Comparison of ENCODE assay signal across 23 cellular contexts in the genomic region with DNA sequence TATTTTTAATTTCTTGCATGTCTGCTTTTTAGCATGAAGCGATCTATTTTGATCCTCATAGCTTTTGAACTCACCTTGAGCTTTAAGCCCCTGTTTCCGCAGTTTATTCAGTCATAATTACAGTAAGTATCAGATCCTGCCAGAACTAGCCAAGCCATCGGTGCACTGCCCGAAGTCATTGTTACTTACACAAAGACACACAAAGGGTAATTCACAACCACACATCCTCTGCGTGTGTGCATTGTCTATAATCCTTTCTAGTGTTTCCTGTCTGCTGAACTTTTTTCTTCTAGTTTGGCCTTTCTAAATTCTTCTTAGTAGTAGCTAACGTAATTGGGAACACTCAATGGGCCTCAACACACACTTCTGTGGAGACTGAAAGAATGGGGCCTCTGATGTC.
A peak's percentile ranks its signal among the peaks of the same experiment; 100 is the strongest.
DNase-seq lines count a peak whose midpoint lies in the region; ATAC-seq, FAIRE-seq and TF ChIP-seq lines count a peak whose summit lies in the region.
"Had no signal": no experiment of that assay in that cellular context is flagged by ENCODE, and none has a peak within 500 bp of the region (broad histone marks: within the 10 kb centered on the region; RNA-seq: fewer than 3 reads in every experiment).

No MANE protein-coding gene starts in this region.

- H3K9me3 Mint-ChIP-seq in naive thymus-derived CD8-positive, alpha-beta T cell, result no peaks in the 10 kb centered on the region
- H3K9me3 Mint-ChIP-seq in progenitor cell of endocrine pancreas (ENCODE audit: low read depth), result no peaks in the 10 kb centered on the region
- H3K9me3 Mint-ChIP-seq: CD4-positive, CD25-positive, alpha-beta regulatory T cell had no signal

- no peak for FAIRE-seq in HepG2 (lab: Jason Lieb, UNC)
- FAIRE-seq in kidney (lab: Jason Lieb, UNC), result no peak
- FAIRE-seq: GM12878, H54 had no signal

- in situ Hi-C loops in HepG2 (cut with HindIII; ENCODE audit: extremely low pct_ligation_motif_present, low pct_unique_long_range_greater_than_20kb), result no loop called here

- no peaks in the 10 kb centered on the region for H3K9me3 ChIP-seq in liver (ENCODE audit: control insufficient read depth in 4 of 4, low read length in 3 of 4)
- H3K9me3 ChIP-seq in HepG2 (ENCODE audit: low read length), result no peaks in the 10 kb centered on the region
- H3K9me3 ChIP-seq in kidney (ENCODE audit: control insufficient read depth in 1 of 2, low read length in 2 of 2), result no peaks in the 10 kb centered on the region
- H3K9me3 ChIP-seq: Caco-2 had no signal

- no peak for TF ChIP-seq CTCF in liver (IDR thresholded peaks at IDR 0.05; ENCODE audit: low read depth, low read length, missing input control)
- no peak for TF ChIP-seq CTCF in HepG2 (CRISPR knock-in tag; IDR thresholded peaks at IDR 0.05)
- TF ChIP-seq CTCF in progenitor cell of endocrine pancreas (IDR thresholded peaks at IDR 0.05; ENCODE audit: unreplicated experiment), result no peak
- no peak for TF ChIP-seq CTCF in kidney (IDR thresholded peaks at IDR 0.05; ENCODE audit: borderline replicate concordance, extremely low read depth, insufficient read depth)

- TF ChIP-seq POLR2A in HepG2 (IDR thresholded peaks at IDR 0.05; ENCODE audit: insufficient read depth in 1 of 2, low read depth in 2 of 2, low read length in 2 of 2), result no peak

- H3K27ac ChIP-seq in liver (ENCODE audit: low read depth in 1 of 2, low read length in 2 of 2), result no peak overlapping the region
- H3K27ac ChIP-seq in HepG2 (ENCODE audit: extremely low read length, insufficient read depth, low read length), result no peak overlapping the region
- H3K27ac ChIP-seq in kidney (ENCODE audit: low read depth in 2 of 2, low read length in 2 of 2), result no peak overlapping the region
- H3K27ac ChIP-seq: HL-60, RWPE1 had no signal

- TF ChIP-seq RAD21 in liver (IDR thresholded peaks at IDR 0.05), result no peak
- TF ChIP-seq RAD21 in HepG2 (CRISPR knock-in tag; IDR thresholded peaks at IDR 0.05), result no peak

- peak overlapping the region in 6 of 10 donors; percentile 10 to 75 (median 66) for H3K27ac Mint-ChIP-seq in naive thymus-derived CD8-positive, alpha-beta T cell
- H3K27ac Mint-ChIP-seq in progenitor cell of endocrine pancreas, result no peak overlapping the region

- ATAC-seq in HepG2 (no peak), HG02571 (IDR thresholded peaks at IDR 0.05; ENCODE audit: unreplicated experiment) (no peak)
- no peak for ATAC-seq in naive thymus-derived CD8-positive, alpha-beta T cell
- ATAC-seq: GM12878 had no signal

- H3K4me3 Mint-ChIP-seq in naive thymus-derived CD8-positive, alpha-beta T cell, result peak overlapping the region in 1 of 10 donors; percentile 12
- no peak overlapping the region for H3K4me3 Mint-ChIP-seq in progenitor cell of endocrine pancreas (ENCODE audit: low read depth)
- H3K4me3 Mint-ChIP-seq: CD4-positive, CD25-positive, alpha-beta regulatory T cell had no signal

- 81% methylated on average over 6 of the region's 6 CpGs for WGBS in liver
- WGBS in HepG2 (ENCODE audit: low lambda C conversion rate), result 40% methylated on average over 6 of the region's 6 CpGs

- no peaks in the 10 kb centered on the region for H3K79me2 ChIP-seq in HepG2 (ENCODE audit: insufficient read depth, low read length)

- H4K20me1 ChIP-seq in HepG2 (ENCODE audit: insufficient read depth, low read length), result no peaks in the 10 kb centered on the region

- CTCF ChIA-PET in HepG2 (lab: Yijun Ruan, JAX; ENCODE audit: low intra/inter-chr PET ratio, low total read pairs), result no interaction called here

- H3K36me3 Mint-ChIP-seq in naive thymus-derived CD8-positive, alpha-beta T cell, result peaks cover 0 to 56% (median 15%) of the 10 kb centered on the region in 3 donors
- H3K36me3 Mint-ChIP-seq in progenitor cell of endocrine pancreas (ENCODE audit: insufficient read depth), result no peaks in the 10 kb centered on the region

- H3K4me2 ChIP-seq in HepG2 (ENCODE audit: low read depth, low read length), result no peak overlapping the region

- H3K4me1 Mint-ChIP-seq in naive thymus-derived CD8-positive, alpha-beta T cell, result peaks cover 23 to 75% (median 55%) of the 10 kb centered on the region in 4 donors
- H3K4me1 Mint-ChIP-seq in progenitor cell of endocrine pancreas (ENCODE audit: low read depth), result no peaks in the 10 kb centered on the region

- H3K27me3 ChIP-seq in liver (ENCODE audit: control insufficient read depth in 4 of 4, insufficient read depth in 4 of 4, low read length in 3 of 4), result no peaks in the 10 kb centered on the region
- no peaks in the 10 kb centered on the region; a peak in 1 of 5 replicates for H3K27me3 ChIP-seq in HepG2 (ENCODE audit: control insufficient read depth in 1 of 2, insufficient read depth in 2 of 2, low read length in 2 of 2)

- intact Hi-C loops in HepG2 (cut with micrococcal nuclease; ENCODE audit: unreplicated experiment) (no loop called here), kidney (cut with DNase I) (no loop called here)

- no peak overlapping the region for H3K4me3 ChIP-seq in liver (ENCODE audit: low read depth in 1 of 3, low read length in 3 of 3)
- H3K4me3 ChIP-seq in HepG2 (replicated peaks in 1 of 3; ENCODE audit: insufficient read depth in 1 of 3, low read depth in 2 of 3, low read length in 3 of 3), result no peak overlapping the region
- no peak overlapping the region for H3K4me3 ChIP-seq in kidney (ENCODE audit: low read length in 2 of 2)
- H3K4me3 ChIP-seq: GM12878 had no signal

- no peak for DNase-seq in HepG2 (ENCODE audit: low spot score)
- peak; percentile 76 for DNase-seq in dermis blood vessel endothelial cell
- DNase-seq in naive thymus-derived CD8-positive, alpha-beta T cell, result no peak
- no peak for DNase-seq in progenitor cell of endocrine pancreas (ENCODE audit: low spot score, unreplicated experiment)
- no peak for DNase-seq in kidney
- DNase-seq: Caco-2; CD4-positive, CD25-positive, alpha-beta regulatory T cell; DMS 273 treated with DMSO at 0.1 percent for 48 hours; DMS79 treated with DMSO at 0.1 percent for 48 hours; KG1; NCI-H1092; NCI-H1436; NCI-H187 treated with DMSO at 0.1 percent for 48 hours; NCI-H2227 treated with DMSO at 0.1 percent for 48 hours; NCI-H510A; NK-92 treated with Interleukin-12 subunit alpha and Interleukin-12 subunit beta, amount 100 ng/mL, for 24 hours; SIG-M5 had no signal

- H3K27me3 Mint-ChIP-seq in naive thymus-derived CD8-positive, alpha-beta T cell, result no peaks in the 10 kb centered on the region
- H3K27me3 Mint-ChIP-seq in progenitor cell of endocrine pancreas, result no peaks in the 10 kb centered on the region
- H3K27me3 Mint-ChIP-seq: CD4-positive, CD25-positive, alpha-beta regulatory T cell had no signal

- no peak overlapping the region for H2AFZ ChIP-seq in HepG2 (ENCODE audit: low read length)

- H3K4me1 ChIP-seq in liver (ENCODE audit: control insufficient read depth in 4 of 4, insufficient read depth in 4 of 4, low read length in 3 of 4), result no peaks in the 10 kb centered on the region
- no peaks in the 10 kb centered on the region for H3K4me1 ChIP-seq in HepG2 (ENCODE audit: insufficient read depth, low read length)
- H3K4me1 ChIP-seq in kidney (ENCODE audit: control insufficient read depth in 1 of 2, insufficient read depth in 1 of 2, low read depth in 1 of 2, low read length in 2 of 2), result no peaks in the 10 kb centered on the region
- H3K4me1 ChIP-seq: Caco-2 had no signal

- no peak overlapping the region for H3K9ac ChIP-seq in liver (ENCODE audit: low read depth in 1 of 2, low read length in 2 of 2)
- no peak overlapping the region for H3K9ac ChIP-seq in HepG2 (ENCODE audit: insufficient read depth, low read depth, low read length)
- no peak overlapping the region for H3K9ac ChIP-seq in kidney (ENCODE audit: low read length in 2 of 2)

- H3K36me3 ChIP-seq in liver (ENCODE audit: control insufficient read depth in 4 of 4, insufficient read depth in 3 of 4, low read depth in 1 of 4, low read length in 3 of 4), result no peaks in the 10 kb centered on the region
- H3K36me3 ChIP-seq in HepG2 (replicated peaks in 1 of 2; ENCODE audit: control insufficient read depth in 1 of 2, insufficient read depth in 2 of 2, low read length in 2 of 2), result no peaks in the 10 kb centered on the region
- no peaks in the 10 kb centered on the region for H3K36me3 ChIP-seq in kidney (ENCODE audit: control insufficient read depth in 1 of 2, insufficient read depth in 2 of 2, low read length in 2 of 2)

- TF ChIP-seq EP300 in HepG2 (IDR thresholded peaks at IDR 0.05; ENCODE audit: low read depth in 2 of 2, low read length in 2 of 2) (no peak), HepG2 (CRISPR knock-in tag; IDR thresholded peaks at IDR 0.05; ENCODE audit: borderline replicate concordance) (no peak)

- no TSS peak for BruUV-seq in HepG2 (replicated peaks; lab: Mats Ljungman, UMichigan)

- POLR2A ChIA-PET in HepG2 (lab: Yijun Ruan, JAX), result no interaction called here
- POLR2A ChIA-PET in naive thymus-derived CD8-positive, alpha-beta T cell (lab: Charles Lee), result interaction anchor here (1.5 kb wide), 1 partner anchor 131 kb away, joined by 4 read pairs; no protein-coding TSS in a partner anchor

TF ChIP-seq in liver, 16 proteins besides CTCF, POLR2A, EP300 and RAD21 (continues in another document):
- TF ChIP-seq EGR1 (IDR thresholded peaks at IDR 0.05; ENCODE audit: low read depth in 2 of 2), result no peak

TF ChIP-seq in HepG2, 621 proteins besides CTCF, POLR2A, EP300 and RAD21:
- TF ChIP-seq SETDB1 (CRISPR knock-in tag; IDR thresholded peaks at IDR 0.05; ENCODE audit: borderline replicate concordance), result no peak
- no peak for TF ChIP-seq CREB1 (IDR thresholded peaks at IDR 0.05)
- no peak for TF ChIP-seq CREB1 (CRISPR knock-in tag; IDR thresholded peaks at IDR 0.05)
- TF ChIP-seq CBX5 (CRISPR knock-in tag; IDR thresholded peaks at IDR 0.05; ENCODE audit: borderline replicate concordance), result no peak
- TF ChIP-seq ZNF329 (CRISPR knock-in tag; IDR thresholded peaks at IDR 0.05; ENCODE audit: low read depth), result no peak
- no peak for TF ChIP-seq ATF7 (IDR thresholded peaks at IDR 0.05)
- no peak for TF ChIP-seq ATF7 (CRISPR knock-in tag; IDR thresholded peaks at IDR 0.05)
- TF ChIP-seq GMEB2 (CRISPR knock-in tag; IDR thresholded peaks at IDR 0.05; ENCODE audit: low read depth), result no peak
- TF ChIP-seq SYNCRIP (IDR thresholded peaks at IDR 0.05; ENCODE audit: insufficient read depth, low read depth, low read length), result no peak
